Comparison of ENCODE assay signal across 20 cellular contexts in the genomic region with DNA sequence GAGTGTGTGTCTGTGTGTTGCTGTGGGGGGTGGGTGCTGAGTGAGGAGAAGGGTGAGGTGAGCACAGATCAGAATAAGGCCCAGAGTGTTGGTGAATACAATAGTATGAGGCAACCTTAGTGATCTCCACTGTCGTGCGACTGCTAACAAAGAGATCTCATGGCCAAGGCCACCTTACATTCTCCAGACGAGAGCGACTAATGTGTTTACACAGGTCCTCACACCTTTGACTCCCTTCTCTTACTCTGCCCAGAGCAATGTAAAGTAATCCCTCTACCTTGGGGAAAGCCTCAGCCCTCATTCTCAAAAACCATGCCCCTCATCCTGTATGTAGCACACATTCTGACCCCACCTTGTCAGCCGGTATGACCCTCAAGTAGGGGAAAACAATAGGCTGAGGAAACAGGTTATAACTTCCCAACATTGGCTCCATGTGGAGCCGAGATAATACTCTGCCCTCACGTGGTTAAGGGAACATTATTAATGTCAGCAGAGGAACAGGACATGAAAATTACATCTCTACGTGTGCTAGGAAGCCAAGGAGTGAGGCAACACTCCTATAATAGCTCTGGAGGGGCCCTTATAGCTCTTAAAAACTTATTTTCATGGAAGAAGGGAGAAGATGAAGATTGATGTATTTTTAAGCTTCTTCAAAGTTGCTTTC.
"Had no signal": no experiment of that assay in that cellular context is flagged by ENCODE, and none has a peak within 500 bp of the region (broad histone marks: within the 10 kb centered on the region; RNA-seq: fewer than 3 reads in every experiment).

No MANE protein-coding gene starts in this region.

- H3K36me3 Mint-ChIP-seq: natural killer cell treated with Interleukin-12 subunit alpha and Interleukin-12 subunit beta and Interleukin-15 and Interleukin-18, amount 100 ng/mL, for 72 hours had no signal

- H3K36me3 ChIP-seq: breast epithelium, esophagus muscularis mucosa, left lung, sigmoid colon, spleen, stomach, upper lobe of left lung had no signal

- H3K4me3 Mint-ChIP-seq: activated T-helper 1 cell treated with anti-CD3 and anti-CD28 coated beads, Interleukin-12 subunit alpha, Interleukin-12 subunit beta, Interleukin-2, Interleukin-4 antibody, amounts not matched to agents 30 ng/mL and 10 ng/mL and 1 ng/mL, durations not matched to agents 14 hours and 24 hours and 36 hours; natural killer cell treated with Interleukin-12 subunit alpha and Interleukin-12 subunit beta and Interleukin-15 and Interleukin-18, amount 100 ng/mL, for 72 hours had no signal

- H3K4me3 ChIP-seq: breast epithelium, esophagus muscularis mucosa, left lung, psoas muscle, sigmoid colon, spleen, stomach, testis, upper lobe of left lung had no signal

- H3K27ac Mint-ChIP-seq: activated T-helper 1 cell treated with anti-CD3 and anti-CD28 coated beads, Interleukin-12 subunit alpha, Interleukin-12 subunit beta, Interleukin-2, Interleukin-4 antibody, amounts not matched to agents 30 ng/mL and 10 ng/mL and 1 ng/mL, durations not matched to agents 14 hours and 24 hours and 36 hours; natural killer cell treated with Interleukin-12 subunit alpha and Interleukin-12 subunit beta and Interleukin-15 and Interleukin-18, amount 100 ng/mL, for 72 hours had no signal

- H3K27me3 ChIP-seq: breast epithelium, esophagus muscularis mucosa, left lung, sigmoid colon, spleen, stomach, testis, upper lobe of left lung had no signal

- H3K9me3 Mint-ChIP-seq: activated T-helper 1 cell treated with anti-CD3 and anti-CD28 coated beads, Interleukin-12 subunit alpha, Interleukin-12 subunit beta, Interleukin-2, Interleukin-4 antibody, amounts not matched to agents 30 ng/mL and 10 ng/mL and 1 ng/mL, durations not matched to agents 14 hours and 24 hours and 36 hours had no signal

- FAIRE-seq: keratinocyte had no signal

- H3K9me3 ChIP-seq: breast epithelium, esophagus muscularis mucosa, left lung, psoas muscle, sigmoid colon, spleen, stomach, testis, upper lobe of left lung had no signal

- H3K27me3 Mint-ChIP-seq: natural killer cell treated with Interleukin-12 subunit alpha and Interleukin-12 subunit beta and Interleukin-15 and Interleukin-18, amount 100 ng/mL, for 72 hours had no signal

- H3K27ac ChIP-seq: esophagus muscularis mucosa, left lung, psoas muscle, sigmoid colon, spleen, stomach, testis, upper lobe of left lung had no signal

- DNase-seq: activated CD4-positive, alpha-beta T cell treated with anti-CD3 and anti-CD28 coated beads, Interleukin-2, amount 50 U/mL, for 1 hour; activated CD8-positive, alpha-beta memory T cell treated with anti-CD3 and anti-CD28 coated beads for 24 hours; activated naive CD4-positive, alpha-beta T cell; anterior cingulate cortex; hippocampal formation; left lung; nucleus accumbens; psoas muscle; sigmoid colon; spleen; stimulated activated CD4-positive, alpha-beta T cell treated with anti-CD3 and anti-CD28 coated beads, Interleukin-1b, Interleukin-23, amount 100 ng/mL, for 48 hours; stomach; testis had no signal

- H3K4me1 ChIP-seq: breast epithelium, left lung, psoas muscle, spleen, stomach, testis, upper lobe of left lung had no signal

- ATAC-seq: activated CD4-positive, CD25-positive, alpha-beta regulatory T cell treated with anti-CD3 and anti-CD28 coated beads, Interleukin-2, amount 50 U/mL, for 24 hours; left lung; natural killer cell treated with Interleukin-12 subunit alpha and Interleukin-12 subunit beta and Interleukin-15 and Interleukin-18, amount 100 ng/mL, for 72 hours had no signal
